In the genomic region with DNA sequence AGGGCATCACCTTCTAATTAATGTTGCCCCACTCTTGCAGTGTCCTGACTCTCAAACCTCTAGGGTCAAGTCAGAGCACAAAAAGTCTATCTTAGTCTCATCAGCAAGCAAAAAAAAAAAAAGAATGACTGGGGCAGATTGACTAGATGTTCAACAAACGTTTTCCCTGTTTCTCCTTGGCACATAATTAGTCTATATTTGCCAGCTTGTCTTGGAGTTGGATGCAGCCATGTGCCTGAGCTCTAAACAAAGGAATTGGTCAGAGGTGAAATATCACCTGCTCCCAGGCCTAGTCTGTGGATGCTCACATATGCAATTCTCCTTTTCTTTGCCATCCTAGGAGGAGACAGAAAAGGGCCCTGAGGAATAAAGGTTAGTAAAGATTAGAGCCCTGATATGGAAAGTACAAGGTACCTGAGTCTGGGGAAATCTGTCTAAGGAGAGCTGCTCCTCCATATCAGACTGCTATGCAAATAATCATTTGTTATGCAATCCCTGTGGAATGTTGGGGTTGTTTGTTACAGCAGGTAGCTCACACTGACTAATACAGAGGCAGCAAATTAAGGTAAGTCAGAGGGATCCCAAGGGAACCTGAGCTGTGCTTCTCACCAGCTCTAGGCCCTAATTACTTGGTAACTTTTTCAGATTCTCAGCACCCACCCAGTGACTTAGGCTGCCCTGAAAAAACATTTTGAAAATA, we compare ENCODE assay signal across 25 cellular contexts.
DNase-seq lines count a peak whose midpoint lies in the region; ATAC-seq, FAIRE-seq and TF ChIP-seq lines count a peak whose summit lies in the region.
"Had no signal": no experiment of that assay in that cellular context is flagged by ENCODE, and none has a peak within 500 bp of the region (broad histone marks: within the 10 kb centered on the region; RNA-seq: fewer than 3 reads in every experiment).

No MANE protein-coding gene starts in this region.

- peaks cover 2% of the 10 kb centered on the region for H3K9me3 Mint-ChIP-seq in activated naive CD8-positive, alpha-beta T cell treated with anti-CD3 and anti-CD28 coated beads, Interleukin-2, amount 50 U/mL, for 24 hours

- peaks cover 21% of the 10 kb centered on the region for H3K4me1 ChIP-seq in keratinocyte (ENCODE audit: control insufficient read depth, extremely low read depth, insufficient read depth, low read length)
- no peaks in the 10 kb centered on the region for H3K4me1 ChIP-seq in effector memory CD4-positive, alpha-beta T cell (ENCODE audit: control insufficient read depth, insufficient read depth, low read length, poor library complexity, severe bottlenecking)
- H3K4me1 ChIP-seq: BLaER1 had no signal

- no peaks in the 10 kb centered on the region for H4K20me1 ChIP-seq in keratinocyte (ENCODE audit: control insufficient read depth, extremely low read depth, insufficient read depth, low read length)
- H4K20me1 ChIP-seq: BLaER1 had no signal

- FAIRE-seq in keratinocyte (lab: Jason Lieb, UNC), result peak; percentile 48
- FAIRE-seq: GM18507, H54 had no signal

- no peak overlapping the region for H3K4me2 ChIP-seq in keratinocyte (ENCODE audit: control insufficient read depth, extremely low read depth, insufficient read depth, low read depth, low read length)
- H3K4me2 ChIP-seq: BLaER1, PC-9 had no signal

- H3K4me3 ChIP-seq in dorsolateral prefrontal cortex, result no peak overlapping the region
- no peak overlapping the region for H3K4me3 ChIP-seq in keratinocyte (ENCODE audit: control insufficient read depth in 2 of 3, extremely low read depth in 1 of 3, insufficient read depth in 2 of 3, low read depth in 1 of 3, low read length in 3 of 3)
- no peak overlapping the region for H3K4me3 ChIP-seq in effector memory CD4-positive, alpha-beta T cell (ENCODE audit: insufficient read depth, low read depth, low read length, poor library complexity, severe bottlenecking)
- H3K4me3 ChIP-seq: BLaER1, PC-9 had no signal

- H3K4me3 Mint-ChIP-seq in activated naive CD8-positive, alpha-beta T cell treated with anti-CD3 and anti-CD28 coated beads, Interleukin-2, amount 50 U/mL, for 24 hours, result no peak overlapping the region
- H3K4me3 Mint-ChIP-seq: CD4-positive, CD25-positive, alpha-beta regulatory T cell had no signal

- peak overlapping the region in 55 of 59 donors; percentile 11 to 98 (median 73) for H3K27ac ChIP-seq in dorsolateral prefrontal cortex
- H3K27ac ChIP-seq in keratinocyte (ENCODE audit: control insufficient read depth, insufficient read depth, low read length), result no peak overlapping the region
- H3K27ac ChIP-seq in effector memory CD4-positive, alpha-beta T cell (ENCODE audit: insufficient read depth, low read length, poor library complexity, severe bottlenecking), result no peak overlapping the region
- H3K27ac ChIP-seq: BLaER1, PC-9 had no signal

- intact Hi-C loops in left ventricle myocardium superior (cut with micrococcal nuclease) (no loop called here), Right ventricle myocardium inferior (cut with DNase I) (no loop called here), dorsolateral prefrontal cortex (cut with DNase I) (loop anchor here (5.0 kb wide), 1 partner anchor 44 kb away; no protein-coding TSS in a partner anchor)

- H3K36me3 Mint-ChIP-seq in activated naive CD8-positive, alpha-beta T cell treated with anti-CD3 and anti-CD28 coated beads, Interleukin-2, amount 50 U/mL, for 24 hours (ENCODE audit: low read depth), result no peaks in the 10 kb centered on the region
- H3K36me3 Mint-ChIP-seq: CD4-positive, CD25-positive, alpha-beta regulatory T cell had no signal

- H3K27me3 ChIP-seq in dorsolateral prefrontal cortex (no peaks in the 10 kb centered on the region), keratinocyte (ENCODE audit: control insufficient read depth, extremely low read depth, insufficient read depth, low read length) (no peaks in the 10 kb centered on the region)
- no peaks in the 10 kb centered on the region for H3K27me3 ChIP-seq in effector memory CD4-positive, alpha-beta T cell (replicated peaks; ENCODE audit: control insufficient read depth, insufficient read depth, low read length, poor library complexity, severe bottlenecking)
- H3K27me3 ChIP-seq: BLaER1 had no signal

- H3K27ac Mint-ChIP-seq in activated naive CD8-positive, alpha-beta T cell treated with anti-CD3 and anti-CD28 coated beads, Interleukin-2, amount 50 U/mL, for 24 hours, result no peak overlapping the region
- H3K27ac Mint-ChIP-seq: CD4-positive, CD25-positive, alpha-beta regulatory T cell had no signal

- no peaks in the 10 kb centered on the region for H3K4me1 Mint-ChIP-seq in activated naive CD8-positive, alpha-beta T cell treated with anti-CD3 and anti-CD28 coated beads, Interleukin-2, amount 50 U/mL, for 24 hours
- H3K4me1 Mint-ChIP-seq: CD4-positive, CD25-positive, alpha-beta regulatory T cell had no signal

- dilution Hi-C loops in keratinocyte (cut with MboI; ENCODE audit: extremely low pct_ligation_motif_present, low sequenced_read_pairs), result no loop called here

- ATAC-seq in left ventricle myocardium superior, result peak; percentile 44
- ATAC-seq in Right ventricle myocardium inferior, result no peak
- ATAC-seq in activated naive CD8-positive, alpha-beta T cell treated with anti-CD3 and anti-CD28 coated beads, Interleukin-2, amount 50 U/mL, for 24 hours, result no peak

- no peak overlapping the region for H2AFZ ChIP-seq in keratinocyte (ENCODE audit: control insufficient read depth, low read length)
- H2AFZ ChIP-seq: PC-9 had no signal

- H3K9me1 ChIP-seq in keratinocyte (ENCODE audit: control insufficient read depth, extremely low read depth, insufficient read depth, low read length), result no peaks in the 10 kb centered on the region

- no peak for TF ChIP-seq CTCF in dorsolateral prefrontal cortex (IDR thresholded peaks at IDR 0.05 in 54 of 56, conservative IDR thresholded peaks at IDR 0.05 in 2 of 56; ENCODE audit: low read depth in 1 of 56, partially characterized antibody in 56 of 56)
- no peak for TF ChIP-seq CTCF in keratinocyte (optimal IDR thresholded peaks at IDR 0.05 in 1 of 3, IDR thresholded peaks at IDR 0.05 in 1 of 3, conservative IDR thresholded peaks at IDR 0.05 in 1 of 3; ENCODE audit: extremely low read depth in 1 of 3, insufficient read depth in 2 of 3, low read length in 3 of 3)

- H3K9me3 ChIP-seq in keratinocyte (ENCODE audit: control insufficient read depth, low read depth, low read length), result no peaks in the 10 kb centered on the region
- no peaks in the 10 kb centered on the region for H3K9me3 ChIP-seq in effector memory CD4-positive, alpha-beta T cell (ENCODE audit: control insufficient read depth, low read length)
- H3K9me3 ChIP-seq: BLaER1 had no signal

- DNase-seq in left ventricle myocardium superior, result no peak
- no peak for DNase-seq in Right ventricle myocardium inferior (ENCODE audit: missing footprints)
- DNase-seq in dorsolateral prefrontal cortex, result no peak
- DNase-seq in keratinocyte (ENCODE audit: low read depth, low spot score), result no peak
- DNase-seq in superior temporal gyrus (ENCODE audit: extremely low spot score), result peak; percentile 74
- DNase-seq in activated naive CD8-positive, alpha-beta T cell treated with anti-CD3 and anti-CD28 coated beads, Interleukin-2, amount 50 U/mL, for 24 hours, result no peak
- DNase-seq in effector memory CD4-positive, alpha-beta T cell, result no peak
- DNase-seq in stimulated activated CD4-positive, alpha-beta T cell treated with anti-CD3 and anti-CD28 coated beads, Interleukin-2, amount 100 ng/mL, for 24 hours, result no peak
- DNase-seq: 8988T; ACHN; CD4-positive, CD25-positive, alpha-beta regulatory T cell; DMS153; DND-41; Kasumi-1; NCI-H1436 treated with DMSO at 0.1 percent for 48 hours; NCI-H1930; NCI-H2107; NCI-H446; NCI-H524 treated with DMSO at 0.1 percent for 48 hours; NCI-H82; PC-9; SHP77 had no signal

- H3K36me3 ChIP-seq in keratinocyte (ENCODE audit: control insufficient read depth in 2 of 2, extremely low read depth in 1 of 2, insufficient read depth in 2 of 2, low read length in 2 of 2), result no peaks in the 10 kb centered on the region
- H3K36me3 ChIP-seq in effector memory CD4-positive, alpha-beta T cell (ENCODE audit: control insufficient read depth, insufficient read depth, low read length), result no peaks in the 10 kb centered on the region
- H3K36me3 ChIP-seq: BLaER1 had no signal

- H3K9ac ChIP-seq in keratinocyte (ENCODE audit: control insufficient read depth, extremely low read depth, insufficient read depth, low read length), result no peak overlapping the region
- H3K9ac ChIP-seq: BLaER1 had no signal

- H3K27me3 Mint-ChIP-seq in activated naive CD8-positive, alpha-beta T cell treated with anti-CD3 and anti-CD28 coated beads, Interleukin-2, amount 50 U/mL, for 24 hours, result no peaks in the 10 kb centered on the region
- H3K27me3 Mint-ChIP-seq: CD4-positive, CD25-positive, alpha-beta regulatory T cell had no signal

- no peaks in the 10 kb centered on the region for H3K79me2 ChIP-seq in keratinocyte (ENCODE audit: control insufficient read depth, insufficient read depth, low read length)

Comparison
In these comparisons a context has a peak if more than half of its experiments do, and no peak if none do; other contexts are left out.
1. H3K27ac ChIP-seq: peak in dorsolateral prefrontal cortex (55 of 59); none in keratinocyte (single experiment) and effector memory CD4-positive, alpha-beta T cell (single experiment).
2. intact Hi-C loops: an anchor here in dorsolateral prefrontal cortex (5.0 kb wide); none called in left ventricle myocardium superior and Right ventricle myocardium inferior.